1 cellular context compared by ENCODE assay signal in genomic region chr2:236503100-236503499, GRCh38.
TF ChIP-seq lines count a peak whose summit lies in the region.

No MANE protein-coding gene starts in this region.

TF ChIP-seq in GM23338, 12 proteins besides CTCF, POLR2A, EP300 and RAD21 (continued from another document):
- TF ChIP-seq JUNB (IDR thresholded peaks at IDR 0.05; ENCODE audit: unreplicated experiment) (no peak), ZNF114 (CRISPR knock-in tag; IDR thresholded peaks at IDR 0.05) (no peak), EZH2 (IDR thresholded peaks at IDR 0.05; ENCODE audit: low read depth, unreplicated experiment) (no peak), REST (IDR thresholded peaks at IDR 0.05; ENCODE audit: unreplicated experiment) (no peak), ZNF331 (CRISPR knock-in tag; IDR thresholded peaks at IDR 0.05; ENCODE audit: low read depth) (no peak), ETS1 (IDR thresholded peaks at IDR 0.05) (no peak), CREB1 (CRISPR knock-in tag; IDR thresholded peaks at IDR 0.05; ENCODE audit: low read depth) (no peak), STAT1 (IDR thresholded peaks at IDR 0.05; ENCODE audit: unreplicated experiment) (no peak), POLR2AphosphoS5 (IDR thresholded peaks at IDR 0.05; ENCODE audit: low read depth) (no peak), NANOG (IDR thresholded peaks at IDR 0.05; ENCODE audit: borderline replicate concordance) (no peak), EZH2phosphoT487 (IDR thresholded peaks at IDR 0.05; ENCODE audit: unreplicated experiment) (no peak)
